9 cellular contexts compared by ENCODE assay signal in genomic region chr15:63093486-63094205, GRCh38. TPM values are rescaled to one million over a fixed set of nuclear protein-coding genes. Genes with fewer than 3 reads are reported as not detected.
DNase-seq lines count a peak whose midpoint lies in the region; ATAC-seq lines count a peak whose summit lies in the region.
"Had no signal": no experiment of that assay in that cellular context is flagged by ENCODE, and none has a peak within 500 bp of the region (broad histone marks: within the 10 kb centered on the region; RNA-seq: fewer than 3 reads in every experiment).

No MANE protein-coding gene starts in this region.

- no peak overlapping the region for H3K4me3 Mint-ChIP-seq in activated CD8-positive, alpha-beta T cell treated with anti-CD3 and anti-CD28 coated beads, Interleukin-2, amount 10 ng/mL, durations not matched to agents 7 days and 5 days
- H3K4me3 Mint-ChIP-seq in effector memory CD8-positive, alpha-beta T cell, result no peak overlapping the region
- H3K4me3 Mint-ChIP-seq: activated naive CD8-positive, alpha-beta T cell had no signal

- CTCF ChIA-PET in activated CD8-positive, alpha-beta T cell treated with anti-CD3 and anti-CD28 coated beads, Interleukin-2, amount 10 ng/mL, durations not matched to agents 7 days and 5 days (lab: Charles Lee), result interaction anchor here (0.6 to 8.3 kb wide), 20 partner anchors 10 to 846 kb away, joined by 3 to 90 read pairs (median 4); no protein-coding TSS in a partner anchor

- POLR2A ChIA-PET in activated CD8-positive, alpha-beta T cell treated with anti-CD3 and anti-CD28 coated beads, Interleukin-2, amount 10 ng/mL, durations not matched to agents 7 days and 5 days (lab: Charles Lee), result no interaction called here

- H3K9me3 Mint-ChIP-seq in activated CD8-positive, alpha-beta T cell treated with anti-CD3 and anti-CD28 coated beads, Interleukin-2, amount 10 ng/mL, durations not matched to agents 7 days and 5 days (ENCODE audit: insufficient read depth), result no peaks in the 10 kb centered on the region
- H3K9me3 Mint-ChIP-seq in effector memory CD8-positive, alpha-beta T cell, result no peaks in the 10 kb centered on the region

- no peaks in the 10 kb centered on the region for H3K36me3 Mint-ChIP-seq in activated CD8-positive, alpha-beta T cell treated with anti-CD3 and anti-CD28 coated beads, Interleukin-2, amount 10 ng/mL, durations not matched to agents 7 days and 5 days (ENCODE audit: low read depth)
- H3K36me3 Mint-ChIP-seq in effector memory CD8-positive, alpha-beta T cell (ENCODE audit: insufficient read depth), result no peaks in the 10 kb centered on the region
- H3K36me3 Mint-ChIP-seq: activated naive CD8-positive, alpha-beta T cell had no signal

- no peak overlapping the region for H3K27ac Mint-ChIP-seq in activated CD8-positive, alpha-beta T cell treated with anti-CD3 and anti-CD28 coated beads, Interleukin-2, amount 10 ng/mL, durations not matched to agents 7 days and 5 days
- H3K27ac Mint-ChIP-seq in effector memory CD8-positive, alpha-beta T cell, result no peak overlapping the region
- H3K27ac Mint-ChIP-seq: activated naive CD8-positive, alpha-beta T cell had no signal

- H3K27me3 Mint-ChIP-seq in activated CD8-positive, alpha-beta T cell treated with anti-CD3 and anti-CD28 coated beads, Interleukin-2, amount 10 ng/mL, durations not matched to agents 7 days and 5 days (ENCODE audit: low read depth), result peaks cover 1% of the 10 kb centered on the region
- peaks cover 5 to 8% of the 10 kb centered on the region in 2 donors for H3K27me3 Mint-ChIP-seq in effector memory CD8-positive, alpha-beta T cell
- H3K27me3 Mint-ChIP-seq: activated naive CD8-positive, alpha-beta T cell had no signal

- DNase-seq in DMS114 treated with DMSO at 0.1 percent for 48 hours (lab: John Stamatoyannopoulos, UW; ENCODE audit: unreplicated experiment) (peak; percentile 76), HK-2 (ENCODE audit: unreplicated experiment) (peak; percentile 66), NOMO-1 (lab: John Stamatoyannopoulos, UW; ENCODE audit: unreplicated experiment in 2 of 2) (peak; percentile 47), midbrain (lab: John Stamatoyannopoulos, UW) (peak; percentile 87)
- peak; percentile 84 for DNase-seq in activated CD8-positive, alpha-beta T cell treated with anti-CD3 and anti-CD28 coated beads, Interleukin-2, amount 10 ng/mL, durations not matched to agents 7 days and 5 days
- peak; percentile 63 to 67 (median 64) for DNase-seq in effector memory CD8-positive, alpha-beta T cell
- peak; percentile 51 for DNase-seq in stimulated activated CD8-positive, alpha-beta memory T cell treated with anti-CD3 and anti-CD28 coated beads, Interleukin-4, amount 100 ng/mL, for 24 hours (ENCODE audit: low read depth)

- peaks cover 20% of the 10 kb centered on the region for H3K4me1 Mint-ChIP-seq in activated CD8-positive, alpha-beta T cell treated with anti-CD3 and anti-CD28 coated beads, Interleukin-2, amount 10 ng/mL, durations not matched to agents 7 days and 5 days (ENCODE audit: low read depth)
- peaks cover 0 to 4% of the 10 kb centered on the region in 2 donors for H3K4me1 Mint-ChIP-seq in effector memory CD8-positive, alpha-beta T cell (ENCODE audit: low read depth in 2 of 2)

- peak; percentile 94 for ATAC-seq in activated CD8-positive, alpha-beta T cell treated with anti-CD3 and anti-CD28 coated beads, Interleukin-2, amount 10 ng/mL, durations not matched to agents 7 days and 5 days
- ATAC-seq in effector memory CD8-positive, alpha-beta T cell (replicated peaks), result peak; percentile 88
- no peak for ATAC-seq in GM19395 (IDR thresholded peaks at IDR 0.05; ENCODE audit: unreplicated experiment)

RNA-seq across cellular contexts. Expression of gene LACTB, which starts 28.0 kb away (rescaled TPM):
- 10 to 100 TPM in 1 of 2 experiments, 1 to 10 TPM in 1; 9.7 to 11.1 TPM for total RNA-seq in activated CD8-positive, alpha-beta T cell treated with anti-CD3 and anti-CD28 coated beads, Interleukin-2, amount 10 ng/mL, durations not matched to agents 7 days and 5 days

RNA-seq across cellular contexts. Expression of gene TPM1, which starts 51.1 kb away (rescaled TPM):
- 1 to 10 TPM; 7.4 to 7.8 TPM for total RNA-seq in activated CD8-positive, alpha-beta T cell treated with anti-CD3 and anti-CD28 coated beads, Interleukin-2, amount 10 ng/mL, durations not matched to agents 7 days and 5 days
